In the genomic region with DNA sequence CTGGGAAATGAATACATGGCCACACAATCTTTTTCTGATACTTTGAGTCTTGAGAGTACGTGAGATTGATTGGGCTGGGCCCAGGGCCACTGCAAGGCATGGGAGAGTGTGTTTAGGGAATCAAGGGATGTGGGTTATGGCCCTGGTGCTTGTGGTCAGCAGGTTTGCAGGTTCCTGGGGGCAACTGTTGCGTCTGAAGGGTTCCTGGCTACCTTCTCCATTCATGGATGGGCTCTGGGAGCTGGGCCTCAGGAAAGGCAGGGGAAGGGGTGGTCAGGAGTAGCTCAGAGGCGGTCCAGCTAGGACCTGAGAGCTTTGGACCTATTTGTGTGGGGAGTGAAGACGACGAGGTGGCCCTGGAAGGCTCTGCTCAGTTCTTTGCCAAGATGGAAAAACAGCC, we compare ENCODE assay signal across 18 cellular contexts. TPM values are rescaled to one million over a fixed set of nuclear protein-coding genes. Genes with fewer than 3 reads are reported as not detected.
A peak's percentile ranks its signal among the peaks of the same experiment; 100 is the strongest.
DNase-seq lines count a peak whose midpoint lies in the region; ATAC-seq, FAIRE-seq and TF ChIP-seq lines count a peak whose summit lies in the region.
"Had no signal": no experiment of that assay in that cellular context is flagged by ENCODE, and none has a peak within 500 bp of the region (broad histone marks: within the 10 kb centered on the region; RNA-seq: fewer than 3 reads in every experiment).

No MANE protein-coding gene starts in this region.

- H3K4me1 ChIP-seq in vagina: no peaks in the 10 kb centered on the region

- peaks cover 10% of the 10 kb centered on the region for H3K4me1 Mint-ChIP-seq in activated naive CD8-positive, alpha-beta T cell treated with anti-CD3 and anti-CD28 coated beads, Interleukin-2, amount 10 ng/mL, durations not matched to agents 7 days and 5 days
- peaks cover 5% of the 10 kb centered on the region for H3K4me1 Mint-ChIP-seq in activated naive CD8-positive, alpha-beta T cell treated with anti-CD3 and anti-CD28 coated beads, Interleukin-2, amount 50 U/mL, for 24 hours
- H3K4me1 Mint-ChIP-seq in osteocyte (ENCODE audit: unreplicated experiment): peaks cover 7% of the 10 kb centered on the region

- peaks cover under 1% of the 10 kb centered on the region for H3K36me3 Mint-ChIP-seq in activated naive CD8-positive, alpha-beta T cell treated with anti-CD3 and anti-CD28 coated beads, Interleukin-2, amount 10 ng/mL, durations not matched to agents 7 days and 5 days
- no peaks in the 10 kb centered on the region for H3K36me3 Mint-ChIP-seq in activated naive CD8-positive, alpha-beta T cell treated with anti-CD3 and anti-CD28 coated beads, Interleukin-2, amount 50 U/mL, for 24 hours (ENCODE audit: low read depth)
- no peaks in the 10 kb centered on the region for H3K36me3 Mint-ChIP-seq in osteocyte (ENCODE audit: unreplicated experiment)

- H3K4me3 Mint-ChIP-seq in activated naive CD8-positive, alpha-beta T cell treated with anti-CD3 and anti-CD28 coated beads, Interleukin-2, amount 10 ng/mL, durations not matched to agents 7 days and 5 days: no peak overlapping the region
- no peak overlapping the region for H3K4me3 Mint-ChIP-seq in activated naive CD8-positive, alpha-beta T cell treated with anti-CD3 and anti-CD28 coated beads, Interleukin-2, amount 50 U/mL, for 24 hours
- H3K4me3 Mint-ChIP-seq in osteocyte (ENCODE audit: unreplicated experiment): no peak overlapping the region
- H3K4me3 Mint-ChIP-seq: CD4-positive, alpha-beta T cell had no signal

- DNase-seq in activated naive CD8-positive, alpha-beta T cell treated with anti-CD3 and anti-CD28 coated beads, Interleukin-2, amount 10 ng/mL, durations not matched to agents 7 days and 5 days: peak; percentile 4
- no peak for DNase-seq in activated naive CD8-positive, alpha-beta T cell treated with anti-CD3 and anti-CD28 coated beads, Interleukin-2, amount 50 U/mL, for 24 hours
- peak; percentile 23 for DNase-seq in left lobe of liver (ENCODE audit: low spot score)
- peak; percentile 79 for DNase-seq in osteocyte (ENCODE audit: extremely low spot score, unreplicated experiment)
- peak; percentile 64 to 79 for DNase-seq in vagina (ENCODE audit: extremely low spot score in 2 of 2)
- no peak for DNase-seq in GM12891 (ENCODE audit: insufficient read length, low spot score)
- DNase-seq in NCI-H526 treated with DMSO at 0.1 percent for 48 hours (lab: John Stamatoyannopoulos, UW): no peak
- DNase-seq: ACHN, C1 segment of cervical spinal cord, DMS79, IMR-90 had no signal

- intact Hi-C loops in vagina (cut with DNase I): loop anchor here (10.0 kb wide), 1 partner anchor 1480 kb away; a partner anchor contains a TSS

- TF ChIP-seq POLR2A in vagina (IDR thresholded peaks at IDR 0.05): no peak
- no peak for TF ChIP-seq POLR2A in GM12891 (IDR thresholded peaks at IDR 0.05; ENCODE audit: low read depth, low read length)

- no peaks in the 10 kb centered on the region for H3K27me3 ChIP-seq in vagina

- no peaks in the 10 kb centered on the region for H3K9me3 ChIP-seq in vagina

- TF ChIP-seq CTCF in osteocyte (IDR thresholded peaks at IDR 0.05) (no peak), vagina (IDR thresholded peaks at IDR 0.05) (no peak)

- POLR2A ChIA-PET in activated naive CD8-positive, alpha-beta T cell treated with anti-CD3 and anti-CD28 coated beads, Interleukin-2, amount 10 ng/mL, durations not matched to agents 7 days and 5 days (lab: Charles Lee): no interaction called here

- no peak overlapping the region for H3K27ac ChIP-seq in vagina
- H3K27ac ChIP-seq: HL-60 had no signal

- peaks cover 9% of the 10 kb centered on the region for H3K27me3 Mint-ChIP-seq in activated naive CD8-positive, alpha-beta T cell treated with anti-CD3 and anti-CD28 coated beads, Interleukin-2, amount 10 ng/mL, durations not matched to agents 7 days and 5 days
- H3K27me3 Mint-ChIP-seq in activated naive CD8-positive, alpha-beta T cell treated with anti-CD3 and anti-CD28 coated beads, Interleukin-2, amount 50 U/mL, for 24 hours: no peaks in the 10 kb centered on the region
- peaks cover under 1% of the 10 kb centered on the region for H3K27me3 Mint-ChIP-seq in osteocyte (ENCODE audit: unreplicated experiment)
- H3K27me3 Mint-ChIP-seq: CD4-positive, alpha-beta T cell had no signal

- no peak overlapping the region for H3K4me3 ChIP-seq in vagina

- no peaks in the 10 kb centered on the region for H3K36me3 ChIP-seq in vagina

- ATAC-seq in activated naive CD8-positive, alpha-beta T cell treated with anti-CD3 and anti-CD28 coated beads, Interleukin-2, amount 10 ng/mL, durations not matched to agents 7 days and 5 days (ENCODE audit: low read depth): no peak
- no peak for ATAC-seq in activated naive CD8-positive, alpha-beta T cell treated with anti-CD3 and anti-CD28 coated beads, Interleukin-2, amount 50 U/mL, for 24 hours
- ATAC-seq in left lobe of liver (no peak), GM18519 (IDR thresholded peaks at IDR 0.05; ENCODE audit: low FRiP score, unreplicated experiment) (no peak)

- no peaks in the 10 kb centered on the region for H3K9me3 Mint-ChIP-seq in activated naive CD8-positive, alpha-beta T cell treated with anti-CD3 and anti-CD28 coated beads, Interleukin-2, amount 10 ng/mL, durations not matched to agents 7 days and 5 days
- no peaks in the 10 kb centered on the region for H3K9me3 Mint-ChIP-seq in activated naive CD8-positive, alpha-beta T cell treated with anti-CD3 and anti-CD28 coated beads, Interleukin-2, amount 50 U/mL, for 24 hours
- no peaks in the 10 kb centered on the region for H3K9me3 Mint-ChIP-seq in osteocyte (ENCODE audit: unreplicated experiment)
- H3K9me3 Mint-ChIP-seq: CD4-positive, alpha-beta T cell had no signal

- no peak for FAIRE-seq in GM12891 (lab: Jason Lieb, UNC)
- FAIRE-seq: GM12892, H54 had no signal

- no peak overlapping the region for H3K27ac Mint-ChIP-seq in activated naive CD8-positive, alpha-beta T cell treated with anti-CD3 and anti-CD28 coated beads, Interleukin-2, amount 10 ng/mL, durations not matched to agents 7 days and 5 days
- H3K27ac Mint-ChIP-seq in activated naive CD8-positive, alpha-beta T cell treated with anti-CD3 and anti-CD28 coated beads, Interleukin-2, amount 50 U/mL, for 24 hours: no peak overlapping the region
- no peak overlapping the region for H3K27ac Mint-ChIP-seq in osteocyte (ENCODE audit: unreplicated experiment)
- H3K27ac Mint-ChIP-seq: CD4-positive, alpha-beta T cell had no signal

TF ChIP-seq in GM12891, 5 proteins besides CTCF, POLR2A, EP300 and RAD21:
- TF ChIP-seq POU2F2 (IDR thresholded peaks at IDR 0.05; ENCODE audit: low read depth, low read length) (no peak), SPI1 (IDR thresholded peaks at IDR 0.05; ENCODE audit: low read depth, low read length) (no peak), PAX5 (IDR thresholded peaks at IDR 0.05; ENCODE audit: insufficient read depth, low read length, severe bottlenecking) (no peak), TAF1 (IDR thresholded peaks at IDR 0.05; ENCODE audit: low read depth, low read length) (no peak), POLR2AphosphoS5 (IDR thresholded peaks at IDR 0.05; ENCODE audit: low read depth, low read length) (no peak)
TF ChIP-seq in GM12891: peak in this region for 0.

RNA-seq across cellular contexts. Expression of a gene that starts 8.4 kb away (rescaled TPM):
- 100 to 1,000 TPM; 350 to 367 TPM for total RNA-seq in activated naive CD8-positive, alpha-beta T cell treated with anti-CD3 and anti-CD28 coated beads, Interleukin-2, amount 10 ng/mL, durations not matched to agents 7 days and 5 days
- total RNA-seq in left lobe of liver: 1.5 TPM
- 0.44 and 1.1 TPM in 2 replicates for total RNA-seq in osteocyte
- 16.7 TPM for total RNA-seq in vagina
- 21.2 TPM for polyA plus RNA-seq in GM12891 (2012; ENCODE audit: low read depth, missing spikeins)
- total RNA-seq: A172, G401 had no signal

RNA-seq across cellular contexts. Expression of a gene that starts 35.5 kb away (rescaled TPM):
- 1 to 10 TPM; 6.9 to 8.8 TPM for total RNA-seq in activated naive CD8-positive, alpha-beta T cell treated with anti-CD3 and anti-CD28 coated beads, Interleukin-2, amount 10 ng/mL, durations not matched to agents 7 days and 5 days
- total RNA-seq in left lobe of liver (11.7 TPM), osteocyte (13.7 and 15.0 TPM in 2 replicates), vagina (11.0 TPM)
- polyA plus RNA-seq in GM12891 (2012; ENCODE audit: low read depth, missing spikeins): 5.0 TPM

RNA-seq across cellular contexts. Expression of a gene that starts 41.1 kb away (rescaled TPM):
- 10 to 100 TPM; 96.2 to 98.7 TPM for total RNA-seq in activated naive CD8-positive, alpha-beta T cell treated with anti-CD3 and anti-CD28 coated beads, Interleukin-2, amount 10 ng/mL, durations not matched to agents 7 days and 5 days
- total RNA-seq in left lobe of liver (38.9 TPM), osteocyte (54.4 and 56.6 TPM in 2 replicates), vagina (39.5 TPM)
- 52.0 TPM for polyA plus RNA-seq in GM12891 (2012; ENCODE audit: low read depth, missing spikeins)

RNA-seq across cellular contexts. Expression of a gene that starts 59.1 kb away (rescaled TPM):
- total RNA-seq in activated naive CD8-positive, alpha-beta T cell treated with anti-CD3 and anti-CD28 coated beads, Interleukin-2, amount 10 ng/mL, durations not matched to agents 7 days and 5 days: 100 to 1,000 TPM; 190 to 192 TPM
- total RNA-seq in left lobe of liver (215 TPM), osteocyte (185 and 191 TPM in 2 replicates), vagina (481 TPM)
- polyA plus RNA-seq in GM12891 (2012; ENCODE audit: low read depth, missing spikeins): 373 TPM

Comparison
In these comparisons a context has a peak if more than half of its experiments do, and no peak if none do; other contexts are left out.
1. DNase-seq: peak in activated naive CD8-positive, alpha-beta T cell treated with anti-CD3 and anti-CD28 coated beads, Interleukin-2, amount 10 ng/mL, durations not matched to agents 7 days and 5 days (single experiment), left lobe of liver (single experiment), osteocyte (single experiment) and vagina (2 of 2); none in activated naive CD8-positive, alpha-beta T cell treated with anti-CD3 and anti-CD28 coated beads, Interleukin-2, amount 50 U/mL, for 24 hours (single experiment), GM12891 (single experiment) and NCI-H526 treated with DMSO at 0.1 percent for 48 hours (single experiment).
2. RNA of a gene that starts 8.4 kb away (total RNA-seq): 350 to 367 TPM in activated naive CD8-positive, alpha-beta T cell treated with anti-CD3 and anti-CD28 coated beads, Interleukin-2, amount 10 ng/mL, durations not matched to agents 7 days and 5 days; 16.7 TPM in vagina (single experiment), 1.5 TPM in left lobe of liver (single experiment) and 0.44 to 1.1 TPM in osteocyte; every median in the first group is over 10 times any median in the second.